ENCODE assay signal across 8 cellular contexts in genomic region chr7:1412322-1413261, GRCh38. TPM values are rescaled to one million over a fixed set of nuclear protein-coding genes. Genes with fewer than 3 reads are reported as not detected.
DNase-seq lines count a peak whose midpoint lies in the region; ATAC-seq and TF ChIP-seq lines count a peak whose summit lies in the region.

No MANE protein-coding gene starts in this region.

- peak; percentile 79 for ATAC-seq in HG03354 (IDR thresholded peaks at IDR 0.05; ENCODE audit: poor library complexity, severe bottlenecking, unreplicated experiment)
- peak; percentile 96 for ATAC-seq in left lobe of liver
- ATAC-seq in HG02642 (IDR thresholded peaks at IDR 0.05; ENCODE audit: poor library complexity, unreplicated experiment), result no peak

- H3K4me3 Mint-ChIP-seq in activated CD4-positive, alpha-beta T cell treated with anti-CD3 and anti-CD28 coated beads, Interleukin-2, amount 10 ng/mL, durations not matched to agents 24 days and 14 days, result no peak overlapping the region

- peaks cover 9% of the 10 kb centered on the region for H3K9me3 Mint-ChIP-seq in activated CD4-positive, alpha-beta T cell treated with anti-CD3 and anti-CD28 coated beads, Interleukin-2, amount 10 ng/mL, durations not matched to agents 24 days and 14 days

- peaks cover 14% of the 10 kb centered on the region for H3K4me1 Mint-ChIP-seq in activated CD4-positive, alpha-beta T cell treated with anti-CD3 and anti-CD28 coated beads, Interleukin-2, amount 10 ng/mL, durations not matched to agents 24 days and 14 days

- DNase-seq in GM06990 (ENCODE audit: extremely low read depth, insufficient read length) (peak; percentile 85), NCI-H526 (lab: John Stamatoyannopoulos, UW) (peak; percentile 65 to 90), cerebellum (ENCODE audit: low spot score) (peak; percentile 98), left lobe of liver (ENCODE audit: low spot score) (peak; percentile 76)
- peak; percentile 95 for DNase-seq in activated CD4-positive, alpha-beta T cell treated with anti-CD3 and anti-CD28 coated beads, Interleukin-2, amount 10 ng/mL, durations not matched to agents 24 days and 14 days
- DNase-seq in stimulated activated CD4-positive, alpha-beta T cell treated with anti-CD3 and anti-CD28 coated beads, Interleukin-4, amount 100 ng/mL, for 1 hour, result peak; percentile 94

- H3K36me3 Mint-ChIP-seq in activated CD4-positive, alpha-beta T cell treated with anti-CD3 and anti-CD28 coated beads, Interleukin-2, amount 10 ng/mL, durations not matched to agents 24 days and 14 days (ENCODE audit: low read depth), result peaks cover 3% of the 10 kb centered on the region

- peak; percentile 46 for TF ChIP-seq CTCF in GM06990 (IDR thresholded peaks at IDR 0.05; ENCODE audit: insufficient read depth, low read length, poor library complexity, severe bottlenecking)

- H3K27me3 ChIP-seq in GM06990 (replicated peaks; ENCODE audit: control insufficient read depth, insufficient read depth, low read length), result no peaks in the 10 kb centered on the region

- peaks cover 7% of the 10 kb centered on the region for H3K27me3 Mint-ChIP-seq in activated CD4-positive, alpha-beta T cell treated with anti-CD3 and anti-CD28 coated beads, Interleukin-2, amount 10 ng/mL, durations not matched to agents 24 days and 14 days

- H3K36me3 ChIP-seq in GM06990 (ENCODE audit: control insufficient read depth, insufficient read depth, low read length), result no peaks in the 10 kb centered on the region

- intact Hi-C loops in activated CD4-positive, alpha-beta T cell treated with anti-CD3 and anti-CD28 coated beads, Interleukin-2, amount 10 ng/mL, durations not matched to agents 24 days and 14 days (cut with micrococcal nuclease), result loop anchor here (1.0 to 10.0 kb wide), 3 partner anchors 47 to 218 kb away; partner anchors contain the start of gene MICALL2

- no peak overlapping the region for H3K27ac Mint-ChIP-seq in activated CD4-positive, alpha-beta T cell treated with anti-CD3 and anti-CD28 coated beads, Interleukin-2, amount 10 ng/mL, durations not matched to agents 24 days and 14 days

- no peak overlapping the region for H3K4me3 ChIP-seq in GM06990 (replicated peaks; ENCODE audit: low read depth, low read length)

RNA-seq across cellular contexts. Expression of gene MICALL2, which starts 46.7 kb away (rescaled TPM):
- 1.8 TPM in 2 replicates for total RNA-seq in activated CD4-positive, alpha-beta T cell treated with anti-CD3 and anti-CD28 coated beads, Interleukin-2, amount 10 ng/mL, durations not matched to agents 24 days and 14 days
- total RNA-seq in cerebellum, result 13.5 TPM
- total RNA-seq in left lobe of liver, result 18.0 TPM
